29 cellular contexts compared by ENCODE assay signal in genomic region chr2:83696838-83697237, GRCh38.
"Had no signal": no experiment of that assay in that cellular context is flagged by ENCODE, and none has a peak within 500 bp of the region (broad histone marks: within the 10 kb centered on the region; RNA-seq: fewer than 3 reads in every experiment).

No MANE protein-coding gene starts in this region.

- H3K27me3 ChIP-seq: neural progenitor cell, ovary, right lobe of liver, spleen, suprapubic skin, thyroid gland, tibial nerve, upper lobe of left lung, vagina had no signal

- H3K27ac ChIP-seq: neural progenitor cell, ovary, parathyroid adenoma, psoas muscle, right lobe of liver, skin epidermis, spleen, suprapubic skin, thoracic aorta, thyroid gland, tibial nerve, upper lobe of left lung, vagina had no signal

- H3K4me3 ChIP-seq: neural progenitor cell, ovary, psoas muscle, right lobe of liver, skin epidermis, smooth muscle cell, spleen, suprapubic skin, thoracic aorta, thyroid gland, tibial nerve, upper lobe of left lung, vagina had no signal

- H3K4me1 ChIP-seq: neural progenitor cell, parathyroid adenoma, psoas muscle, right lobe of liver, spleen, suprapubic skin, thyroid gland, tibial nerve, upper lobe of left lung, vagina had no signal

- ATAC-seq: natural killer cell; psoas muscle; right cardiac atrium; right lobe of liver; stimulated activated memory B cell treated with anti-CD40 and anti-IgM and Interleukin-4, amounts not matched to agents 10 μg/mL and 1 μg/mL and 100 μg/mL, for 72 hours; stimulated activated naive CD8-positive, alpha-beta T cell treated with anti-CD3 and anti-CD28 coated beads, Interleukin-15, amount 100 ng/mL, for 72 hours; stimulated activated naive CD8-positive, alpha-beta T cell treated with anti-CD3 and anti-CD28 coated beads, Interleukin-15, Interleukin-2, amounts not matched to agents 100 U/mL and 50 U/mL, for 24 hours had no signal

- DNase-seq: natural killer cell; occipital lobe; ovary; posterior cingulate gyrus; psoas muscle; right cardiac atrium; right lobe of liver; spleen; stimulated activated CD4-positive, alpha-beta T cell treated with anti-CD3 and anti-CD28 coated beads, Interleukin-12 subunit alpha, Interleukin-12 subunit beta, amount 100 ng/mL, for 4 hours; stimulated activated CD4-positive, alpha-beta T cell treated with anti-CD3 and anti-CD28 coated beads, Interleukin-1b, Interleukin-23, amount 100 ng/mL, for 48 hours; stimulated activated CD4-positive, alpha-beta T cell treated with anti-CD3 and anti-CD28 coated beads, Interleukin-4, amount 100 ng/mL, for 1 hour; stimulated activated CD4-positive, alpha-beta T cell treated with anti-CD3 and anti-CD28 coated beads, Interleukin-4, amount 100 ng/mL, for 4 hours; stimulated activated CD8-positive, alpha-beta memory T cell treated with anti-CD3 and anti-CD28 coated beads, Interleukin-4, amount 100 ng/mL, for 48 hours; stimulated activated naive CD4-positive, alpha-beta T cell; stimulated activated naive CD8-positive, alpha-beta T cell treated with anti-CD3 and anti-CD28 coated beads, Interleukin-15, amount 100 ng/mL, for 72 hours; stimulated activated naive CD8-positive, alpha-beta T cell treated with anti-CD3 and anti-CD28 coated beads, Interleukin-15, Interleukin-2, amounts not matched to agents 100 U/mL and 50 U/mL, for 24 hours; substantia nigra; thyroid gland; trophoblast cell; upper lobe of left lung had no signal

- H3K36me3 ChIP-seq: neural progenitor cell, ovary, right lobe of liver, spleen, suprapubic skin, thoracic aorta, thyroid gland, tibial nerve, upper lobe of left lung, vagina had no signal

- H3K9me3 ChIP-seq: ovary, psoas muscle, right lobe of liver, suprapubic skin, thoracic aorta, thyroid gland, tibial nerve, upper lobe of left lung, vagina had no signal
